In genomic region chr1:204411451-204412245, GRCh38 we compare ENCODE assay signal across 1 cellular context.
TF ChIP-seq lines count a peak whose summit lies in the region.

PPP1R15B (minus strand) TSS chr1:204411817; CDS start chr1:204411411, 406 bp downstream.

TF ChIP-seq in GM12878, 131 proteins besides CTCF, POLR2A, EP300 and RAD21 (continued from another document and continues in another):
- peak; percentile 59 for TF ChIP-seq E4F1 (IDR thresholded peaks at IDR 0.05; ENCODE audit: borderline replicate concordance, partially characterized antibody)
- no peak for TF ChIP-seq GATAD2B (conservative IDR thresholded peaks at IDR 0.05; ENCODE audit: low read depth)
- no peak for TF ChIP-seq BCL11A (IDR thresholded peaks at IDR 0.05; ENCODE audit: low read depth, low read length)
- TF ChIP-seq HDAC6 (IDR thresholded peaks at IDR 0.05; ENCODE audit: unreplicated experiment): peak; percentile 46
- TF ChIP-seq TCF12 (IDR thresholded peaks at IDR 0.05; ENCODE audit: low read depth, low read length): peak; percentile 61
- TF ChIP-seq IRF3 (IDR thresholded peaks at IDR 0.05): peak; percentile 34; the same call in 1 of the 2 replicates
- no peak for TF ChIP-seq SKIL (IDR thresholded peaks at IDR 0.05; ENCODE audit: low read depth, poor library complexity, severe bottlenecking)
- TF ChIP-seq NFYA (IDR thresholded peaks at IDR 0.05; ENCODE audit: borderline replicate concordance, low read depth, low read length): no peak
- no peak for TF ChIP-seq CBX5 (IDR thresholded peaks at IDR 0.05; ENCODE audit: low read depth)
- no peak for TF ChIP-seq ATF2 (IDR thresholded peaks at IDR 0.05; ENCODE audit: low read length)
- no peak for TF ChIP-seq FOXK2 (IDR thresholded peaks at IDR 0.05)
- TF ChIP-seq YY1 (IDR thresholded peaks at IDR 0.05; ENCODE audit: low read depth, low read length): peak; percentile 99
- TF ChIP-seq PKNOX1 (IDR thresholded peaks at IDR 0.05): peak; percentile 64
- TF ChIP-seq BRCA1 (IDR thresholded peaks at IDR 0.05; ENCODE audit: low read depth, low read length): 0 out of 2 replicates have a peak, but pooled peaks have one; percentile 10
- peak; percentile 79 for TF ChIP-seq NR2C1 (IDR thresholded peaks at IDR 0.05)
- peak in 1 of 2 experiments; percentile 24; a peak in 1 of 4 replicates for TF ChIP-seq IKZF2 (IDR thresholded peaks at IDR 0.05)
- no peak for TF ChIP-seq PAX8 (IDR thresholded peaks at IDR 0.05)
- no peak for TF ChIP-seq PBX3 (IDR thresholded peaks at IDR 0.05; ENCODE audit: insufficient replicate concordance, low read depth, low read length)
- no peak for TF ChIP-seq BCLAF1 (IDR thresholded peaks at IDR 0.05)
- TF ChIP-seq IRF4 (IDR thresholded peaks at IDR 0.05; ENCODE audit: low read depth, low read length): no peak
- TF ChIP-seq RBBP5 (conservative IDR thresholded peaks at IDR 0.05): no peak
- no peak for TF ChIP-seq ZBTB33 (IDR thresholded peaks at IDR 0.05)
- no peak for TF ChIP-seq CEBPZ (IDR thresholded peaks at IDR 0.05; ENCODE audit: low read depth, low read length)
- TF ChIP-seq CEBPB (IDR thresholded peaks at IDR 0.05; ENCODE audit: borderline replicate concordance in 1 of 2, low read depth in 2 of 2, low read length in 2 of 2): peak in 1 of 2 experiments; percentile 87; a peak in 2 of 4 replicates
- no peak for TF ChIP-seq IRF5 (IDR thresholded peaks at IDR 0.05; ENCODE audit: borderline replicate concordance)
- TF ChIP-seq ZBTB40 (IDR thresholded peaks at IDR 0.05; ENCODE audit: borderline replicate concordance): peak; percentile 72; the same call in 1 of the 2 replicates
- TF ChIP-seq ZNF207 (IDR thresholded peaks at IDR 0.05; ENCODE audit: borderline replicate concordance): peak; percentile 29; the same call in 1 of the 2 replicates
